Comparison of ENCODE assay signal across 8 cellular contexts in genomic region chr21:44880405-44880761, GRCh38. TPM values are rescaled to one million over a fixed set of nuclear protein-coding genes. Genes with fewer than 3 reads are reported as not detected.
DNase-seq lines count a peak whose midpoint lies in the region; ATAC-seq, FAIRE-seq and TF ChIP-seq lines count a peak whose summit lies in the region.
"Not testable (repeated sequence)": the region's sequence is repeated elsewhere in the genome, so short reads cannot be mapped to it uniquely, and the experiment has no call there.

No MANE protein-coding gene starts in this region.

- H3K36me3 ChIP-seq in CD8-positive, alpha-beta T cell (ENCODE audit: insufficient read depth, low read length); OCI-LY7 (ENCODE audit: insufficient read depth, low read length); endothelial cell of umbilical vein (ENCODE audit: control insufficient read depth in 2 of 2, extremely low read depth in 1 of 2, insufficient read depth in 2 of 2, low read length in 2 of 2); lower lobe of right lung; skeletal muscle tissue (ENCODE audit: control insufficient read depth in 3 of 3, insufficient read depth in 3 of 3, low read length in 3 of 3); upper lobe of right lung: not testable (repeated sequence)

- H4K20me1 ChIP-seq in OCI-LY7 (ENCODE audit: insufficient read depth, low read length); endothelial cell of umbilical vein (replicated peaks; ENCODE audit: control insufficient read depth, extremely low read depth, insufficient read depth, low read length): not testable (repeated sequence)

- H3K27ac ChIP-seq in CD8-positive, alpha-beta T cell (ENCODE audit: low read depth, low read length); OCI-LY7 (ENCODE audit: low read depth, low read length, poor library complexity, severe bottlenecking): not testable (repeated sequence)
- H3K27ac ChIP-seq in endothelial cell of umbilical vein (ENCODE audit: insufficient read depth, low read depth, low read length): peak overlapping the region; percentile 98
- peak overlapping the region; percentile 74 for H3K27ac ChIP-seq in lower lobe of right lung
- peak overlapping the region; percentile 39 for H3K27ac ChIP-seq in skeletal muscle tissue (ENCODE audit: low read depth, low read length)
- peak overlapping the region; percentile 73 for H3K27ac ChIP-seq in upper lobe of right lung

- not testable (repeated sequence) for H3K36me3 Mint-ChIP-seq in CD8-positive, alpha-beta T cell; T-cell; activated T-helper 2 cell treated with anti-CD3 and anti-CD28 coated beads, Interferon-gamma antibody, Interleukin-2, Interleukin-4, amounts not matched to agents 10 μg/mL and 5 μg/mL and 100 μg/mL, durations not matched to agents 14 hours and 24 hours and 36 hours (ENCODE audit: low read depth)

- peaks cover 30% of the 10 kb centered on the region for H3K4me1 Mint-ChIP-seq in CD8-positive, alpha-beta T cell (ENCODE audit: low read depth)
- peaks cover 28 to 38% (median 31%) of the 10 kb centered on the region in 3 donors for H3K4me1 Mint-ChIP-seq in T-cell
- peaks cover 25% of the 10 kb centered on the region for H3K4me1 Mint-ChIP-seq in activated T-helper 2 cell treated with anti-CD3 and anti-CD28 coated beads, Interferon-gamma antibody, Interleukin-2, Interleukin-4, amounts not matched to agents 10 μg/mL and 5 μg/mL and 100 μg/mL, durations not matched to agents 14 hours and 24 hours and 36 hours (ENCODE audit: low read depth)

- not testable (repeated sequence) for DNase-seq in CD8-positive, alpha-beta T cell; OCI-LY7 (ENCODE audit: low spot score); T-cell; activated T-helper 2 cell treated with anti-CD3 and anti-CD28 coated beads, Interferon-gamma antibody, Interleukin-2, Interleukin-4, amounts not matched to agents 10 μg/mL and 5 μg/mL and 100 μg/mL, durations not matched to agents 14 hours and 24 hours and 36 hours (ENCODE audit: low spot score); endothelial cell of umbilical vein (ENCODE audit: low read depth, low spot score); lower lobe of right lung; upper lobe of right lung

- dilution Hi-C loops in endothelial cell of umbilical vein (cut with MboI; ENCODE audit: extremely low pct_ligation_motif_present, low sequenced_read_pairs): not testable (repeated sequence)

- H3K27me3 Mint-ChIP-seq in CD8-positive, alpha-beta T cell (ENCODE audit: low read depth); T-cell; activated T-helper 2 cell treated with anti-CD3 and anti-CD28 coated beads, Interferon-gamma antibody, Interleukin-2, Interleukin-4, amounts not matched to agents 10 μg/mL and 5 μg/mL and 100 μg/mL, durations not matched to agents 14 hours and 24 hours and 36 hours (ENCODE audit: low read depth): not testable (repeated sequence)

- peak overlapping the region; percentile 63 for H3K9ac ChIP-seq in endothelial cell of umbilical vein (replicated peaks; ENCODE audit: extremely low read depth, insufficient read depth, low read length)
- not testable (repeated sequence) for H3K9ac ChIP-seq in skeletal muscle tissue (ENCODE audit: low read depth in 1 of 3, low read length in 3 of 3)

- POLR2A ChIA-PET in CD8-positive, alpha-beta T cell (lab: Charles Lee): interaction anchor here (0.7 kb wide), 1 partner anchor 34 kb away, joined by 3 read pairs; no protein-coding TSS in a partner anchor
- POLR2A ChIA-PET in OCI-LY7 (lab: Charles Lee): interaction anchor here (0.6 kb wide), 1 partner anchor 57 kb away, joined by 4 read pairs; no protein-coding TSS in a partner anchor
- POLR2A ChIA-PET in T-cell (lab: Charles Lee): interaction anchor here in 1 of 2 donors (0.7 kb wide), 1 partner anchor 12 kb away, joined by 3 read pairs; no protein-coding TSS in a partner anchor
- POLR2A ChIA-PET in endothelial cell of umbilical vein (lab: Charles Lee): not testable (repeated sequence)

- H3K27ac Mint-ChIP-seq in CD8-positive, alpha-beta T cell: peak overlapping the region; percentile 84
- peak overlapping the region; percentile 62 to 90 for H3K27ac Mint-ChIP-seq in T-cell
- H3K27ac Mint-ChIP-seq in activated T-helper 2 cell treated with anti-CD3 and anti-CD28 coated beads, Interferon-gamma antibody, Interleukin-2, Interleukin-4, amounts not matched to agents 10 μg/mL and 5 μg/mL and 100 μg/mL, durations not matched to agents 14 hours and 24 hours and 36 hours: peak overlapping the region; percentile 36

- TF ChIP-seq POLR2A in endothelial cell of umbilical vein (IDR thresholded peaks at IDR 0.05; ENCODE audit: low read depth, low read length): not testable (repeated sequence)

- H3K9me3 Mint-ChIP-seq in CD8-positive, alpha-beta T cell; T-cell; activated T-helper 2 cell treated with anti-CD3 and anti-CD28 coated beads, Interferon-gamma antibody, Interleukin-2, Interleukin-4, amounts not matched to agents 10 μg/mL and 5 μg/mL and 100 μg/mL, durations not matched to agents 14 hours and 24 hours and 36 hours: not testable (repeated sequence)

- not testable (repeated sequence) for TF ChIP-seq CTCF in CD8-positive, alpha-beta T cell (IDR thresholded peaks at IDR 0.05); OCI-LY7 (conservative IDR thresholded peaks at IDR 0.05; ENCODE audit: low read length); endothelial cell of umbilical vein (IDR thresholded peaks at IDR 0.05; ENCODE audit: extremely low read depth in 1 of 2, insufficient read depth in 1 of 2, low read depth in 1 of 2, low read length in 2 of 2); lower lobe of right lung (IDR thresholded peaks at IDR 0.05); upper lobe of right lung (IDR thresholded peaks at IDR 0.05)

- peaks cover 26% of the 10 kb centered on the region for H3K4me1 ChIP-seq in CD8-positive, alpha-beta T cell (ENCODE audit: insufficient read depth, low read length)
- peaks cover 30% of the 10 kb centered on the region for H3K4me1 ChIP-seq in OCI-LY7 (ENCODE audit: insufficient read depth, low read length, poor library complexity, severe bottlenecking)
- peaks cover 51% of the 10 kb centered on the region for H3K4me1 ChIP-seq in endothelial cell of umbilical vein (ENCODE audit: control insufficient read depth, extremely low read depth, insufficient read depth, low read length)
- peaks cover 67% of the 10 kb centered on the region for H3K4me1 ChIP-seq in lower lobe of right lung
- peaks cover 6 to 19% (median 8%) of the 10 kb centered on the region in 3 donors for H3K4me1 ChIP-seq in skeletal muscle tissue (ENCODE audit: control insufficient read depth in 3 of 3, insufficient read depth in 3 of 3, low read length in 3 of 3)
- peaks cover 34% of the 10 kb centered on the region for H3K4me1 ChIP-seq in upper lobe of right lung

- not testable (repeated sequence) for H3K4me3 Mint-ChIP-seq in CD8-positive, alpha-beta T cell; T-cell; activated T-helper 2 cell treated with anti-CD3 and anti-CD28 coated beads, Interferon-gamma antibody, Interleukin-2, Interleukin-4, amounts not matched to agents 10 μg/mL and 5 μg/mL and 100 μg/mL, durations not matched to agents 14 hours and 24 hours and 36 hours (ENCODE audit: low read depth)

- not testable (repeated sequence) for H3K9me1 ChIP-seq in endothelial cell of umbilical vein (replicated peaks; ENCODE audit: control insufficient read depth, extremely low read depth, insufficient read depth, low read length)

- FAIRE-seq in endothelial cell of umbilical vein (lab: Jason Lieb, UNC): not testable (repeated sequence)

- H3K79me2 ChIP-seq in OCI-LY7 (ENCODE audit: insufficient read depth, low read depth, low read length); endothelial cell of umbilical vein (ENCODE audit: control insufficient read depth, insufficient read depth, low read length): not testable (repeated sequence)

- not testable (repeated sequence) for H3K9me2 ChIP-seq in OCI-LY7 (ENCODE audit: insufficient read depth, low read length)

- intact Hi-C loops in CD8-positive, alpha-beta T cell (cut with DNase I, micrococcal nuclease); OCI-LY7 (cut with micrococcal nuclease; ENCODE audit: unreplicated experiment); activated T-helper 2 cell treated with anti-CD3 and anti-CD28 coated beads, Interferon-gamma antibody, Interleukin-2, Interleukin-4, amounts not matched to agents 10 μg/mL and 5 μg/mL and 100 μg/mL, durations not matched to agents 14 hours and 24 hours and 36 hours (cut with micrococcal nuclease); endothelial cell of umbilical vein (cut with micrococcal nuclease); lower lobe of right lung (cut with DNase I); upper lobe of right lung (cut with DNase I): not testable (repeated sequence)

- CTCF ChIA-PET in CD8-positive, alpha-beta T cell (lab: Charles Lee): interaction anchor here (0.6 to 6.2 kb wide), 6 partner anchors 14 to 248 kb away, joined by 3 to 34 read pairs (median 4); no protein-coding TSS in a partner anchor
- CTCF ChIA-PET in OCI-LY7 (lab: Charles Lee; ENCODE audit: unreplicated experiment): not testable (repeated sequence)
- CTCF ChIA-PET in T-cell (lab: Charles Lee): interaction anchor here in 1 of 2 donors (0.6 kb wide), 1 partner anchor 47 kb away, joined by 3 read pairs; no protein-coding TSS in a partner anchor
- CTCF ChIA-PET in endothelial cell of umbilical vein (lab: Charles Lee): interaction anchor here (1.0 to 7.1 kb wide), 10 partner anchors 8 to 258 kb away, joined by 3 to 47 read pairs (median 4); no protein-coding TSS in a partner anchor

- not testable (repeated sequence) for H3K27me3 ChIP-seq in CD8-positive, alpha-beta T cell (ENCODE audit: insufficient read depth, low read length); endothelial cell of umbilical vein (ENCODE audit: control insufficient read depth in 2 of 2, insufficient read depth in 2 of 2, low read length in 2 of 2); lower lobe of right lung (ENCODE audit: low read depth); skeletal muscle tissue (ENCODE audit: control insufficient read depth in 3 of 3, insufficient read depth in 3 of 3, low read length in 3 of 3); upper lobe of right lung

- H3K9me3 ChIP-seq in CD8-positive, alpha-beta T cell (ENCODE audit: low read length); OCI-LY7 (ENCODE audit: low read length); endothelial cell of umbilical vein (replicated peaks; ENCODE audit: control insufficient read depth, insufficient read depth, low read length); lower lobe of right lung; skeletal muscle tissue (ENCODE audit: control insufficient read depth in 3 of 3, low read length in 3 of 3); upper lobe of right lung: not testable (repeated sequence)

- not testable (repeated sequence) for BruUV-seq in OCI-LY7 (replicated peaks; lab: Mats Ljungman, UMichigan); endothelial cell of umbilical vein (replicated peaks; lab: Mats Ljungman, UMichigan)

- not testable (repeated sequence) for H3K4me2 ChIP-seq in OCI-LY7 (ENCODE audit: low read length)
- peak overlapping the region; percentile 58 for H3K4me2 ChIP-seq in endothelial cell of umbilical vein (ENCODE audit: insufficient read depth, low read length)

- not testable (repeated sequence) for ATAC-seq in CD8-positive, alpha-beta T cell; T-cell (replicated peaks in 1 of 4); lower lobe of right lung; upper lobe of right lung

- peak overlapping the region; percentile 68; the same call in 1 of the 2 replicates for H2AFZ ChIP-seq in OCI-LY7 (ENCODE audit: low read length)
- H2AFZ ChIP-seq in endothelial cell of umbilical vein (ENCODE audit: low read depth, low read length): peak overlapping the region; percentile 34

- H3K4me3 ChIP-seq in CD8-positive, alpha-beta T cell (ENCODE audit: low read depth, low read length); OCI-LY7 (ENCODE audit: low read depth, low read length, poor library complexity, severe bottlenecking); endothelial cell of umbilical vein (replicated peaks in 1 of 3; ENCODE audit: insufficient read depth in 1 of 3, low read depth in 1 of 3, low read length in 3 of 3); lower lobe of right lung; skeletal muscle tissue (ENCODE audit: low read length in 3 of 3); upper lobe of right lung: not testable (repeated sequence)

RNA-seq across cellular contexts. Expression of gene PTTG1IP, which starts 6.9 kb away (rescaled TPM):
- total RNA-seq in CD8-positive, alpha-beta T cell: 10 to 100 TPM; 71.0 to 73.3 TPM
- total RNA-seq in OCI-LY7 (2014; rRNA removed; shearing (Covaris generic)): 38.3 and 38.9 TPM in 2 replicates
- 56.3 and 58.1 TPM in 2 replicates for total RNA-seq in OCI-LY7 (2022)
- 10 to 100 TPM; 73.4 to 91.1 (median 90.2) TPM for total RNA-seq in T-cell
- 48.1 and 48.3 TPM in 2 replicates for total RNA-seq in activated T-helper 2 cell treated with anti-CD3 and anti-CD28 coated beads, Interferon-gamma antibody, Interleukin-2, Interleukin-4, amounts not matched to agents 10 μg/mL and 5 μg/mL and 100 μg/mL, durations not matched to agents 14 hours and 24 hours and 36 hours
- 406 and 415 TPM in 2 replicates for total RNA-seq in endothelial cell of umbilical vein
- 313 and 342 TPM in 2 replicates for polyA plus RNA-seq in endothelial cell of umbilical vein
- 289 and 309 TPM in 2 replicates for polyA plus RNA-seq in endothelial cell of umbilical vein (2011; cell fraction: cytosol; rRNA removed)
- 194 and 204 TPM in 2 replicates for polyA plus RNA-seq in endothelial cell of umbilical vein (2011; cell fraction: nucleus; rRNA removed)
- polyA plus RNA-seq in endothelial cell of umbilical vein (2012): 314 and 368 TPM in 2 replicates
- 267 and 299 TPM in 2 replicates for polyA minus RNA-seq in endothelial cell of umbilical vein
- polyA minus RNA-seq in endothelial cell of umbilical vein (2011; cell fraction: cytosol; rRNA and poly(A)+ RNA removed): 103 TPM
- polyA minus RNA-seq in endothelial cell of umbilical vein (2011; cell fraction: nucleus; rRNA and poly(A)+ RNA removed): 77.5 and 96.0 TPM in 2 replicates
- total RNA-seq in lower lobe of right lung: 209 TPM
- 98.1 TPM for total RNA-seq in skeletal muscle tissue
- 244 TPM for total RNA-seq in upper lobe of right lung

RNA-seq across cellular contexts. Expression of gene ITGB2, which starts 40.3 kb away (rescaled TPM):
- total RNA-seq in CD8-positive, alpha-beta T cell: 100 to 1,000 TPM; 234 to 245 TPM
- 4.2 and 11.6 TPM in 2 replicates for total RNA-seq in OCI-LY7 (2014; rRNA removed; shearing (Covaris generic))
- total RNA-seq in OCI-LY7 (2022) (60.8 and 78.9 TPM in 2 replicates), T-cell (100 to 1,000 TPM; 249 to 498 (median 304) TPM), endothelial cell of umbilical vein (0.65 and 0.91 TPM in 2 replicates), lower lobe of right lung (468 TPM), skeletal muscle tissue (19.8 TPM), upper lobe of right lung (370 TPM)
- total RNA-seq in activated T-helper 2 cell treated with anti-CD3 and anti-CD28 coated beads, Interferon-gamma antibody, Interleukin-2, Interleukin-4, amounts not matched to agents 10 μg/mL and 5 μg/mL and 100 μg/mL, durations not matched to agents 14 hours and 24 hours and 36 hours: 210 and 212 TPM in 2 replicates
- polyA plus RNA-seq in endothelial cell of umbilical vein: 0.39 and 0.59 TPM in 2 replicates
- polyA plus RNA-seq in endothelial cell of umbilical vein (2011; cell fraction: cytosol; rRNA removed): 0.26 and 0.87 TPM in 2 replicates
- polyA plus RNA-seq in endothelial cell of umbilical vein (2011; cell fraction: nucleus; rRNA removed): 0.30 and 0.48 TPM in 2 replicates
- 0.94 and 1.9 TPM in 2 replicates for polyA plus RNA-seq in endothelial cell of umbilical vein (2012)
- 0.19 TPM in 1 of 2 replicates, not detected in the other for polyA minus RNA-seq in endothelial cell of umbilical vein
- 0.72 TPM for polyA minus RNA-seq in endothelial cell of umbilical vein (2011; cell fraction: cytosol; rRNA and poly(A)+ RNA removed)
- polyA minus RNA-seq in endothelial cell of umbilical vein (2011; cell fraction: nucleus; rRNA and poly(A)+ RNA removed): 0.58 TPM in 1 of 2 replicates, not detected in the other

RNA-seq across cellular contexts. Expression of gene SLX9, which starts 59.4 kb away (rescaled TPM):
- total RNA-seq in CD8-positive, alpha-beta T cell: 10 to 100 TPM in 1 of 2 experiments, 1 to 10 TPM in 1; 8.2 to 10.0 TPM
- total RNA-seq in OCI-LY7 (2014; rRNA removed; shearing (Covaris generic)): 18.6 and 37.0 TPM in 2 replicates
- total RNA-seq in OCI-LY7 (2022) (53.3 and 61.6 TPM in 2 replicates), T-cell (10 to 100 TPM; 16.7 to 32.2 (median 26.7) TPM), endothelial cell of umbilical vein (46.4 and 50.6 TPM in 2 replicates), lower lobe of right lung (15.7 TPM), skeletal muscle tissue (10.4 TPM), upper lobe of right lung (22.8 TPM)
- 65.8 and 72.6 TPM in 2 replicates for total RNA-seq in activated T-helper 2 cell treated with anti-CD3 and anti-CD28 coated beads, Interferon-gamma antibody, Interleukin-2, Interleukin-4, amounts not matched to agents 10 μg/mL and 5 μg/mL and 100 μg/mL, durations not matched to agents 14 hours and 24 hours and 36 hours
- polyA plus RNA-seq in endothelial cell of umbilical vein: 27.0 and 27.7 TPM in 2 replicates
- polyA plus RNA-seq in endothelial cell of umbilical vein (2011; cell fraction: cytosol; rRNA removed): 22.2 and 31.4 TPM in 2 replicates
- polyA plus RNA-seq in endothelial cell of umbilical vein (2011; cell fraction: nucleus; rRNA removed): 12.9 and 19.4 TPM in 2 replicates
- polyA plus RNA-seq in endothelial cell of umbilical vein (2012): 22.1 and 31.0 TPM in 2 replicates
- polyA minus RNA-seq in endothelial cell of umbilical vein: 5.8 and 7.4 TPM in 2 replicates
- 43.1 TPM for polyA minus RNA-seq in endothelial cell of umbilical vein (2011; cell fraction: cytosol; rRNA and poly(A)+ RNA removed)
- polyA minus RNA-seq in endothelial cell of umbilical vein (2011; cell fraction: nucleus; rRNA and poly(A)+ RNA removed): 2.3 and 5.7 TPM in 2 replicates
